1 cellular context compared by ENCODE assay signal in the genomic region with DNA sequence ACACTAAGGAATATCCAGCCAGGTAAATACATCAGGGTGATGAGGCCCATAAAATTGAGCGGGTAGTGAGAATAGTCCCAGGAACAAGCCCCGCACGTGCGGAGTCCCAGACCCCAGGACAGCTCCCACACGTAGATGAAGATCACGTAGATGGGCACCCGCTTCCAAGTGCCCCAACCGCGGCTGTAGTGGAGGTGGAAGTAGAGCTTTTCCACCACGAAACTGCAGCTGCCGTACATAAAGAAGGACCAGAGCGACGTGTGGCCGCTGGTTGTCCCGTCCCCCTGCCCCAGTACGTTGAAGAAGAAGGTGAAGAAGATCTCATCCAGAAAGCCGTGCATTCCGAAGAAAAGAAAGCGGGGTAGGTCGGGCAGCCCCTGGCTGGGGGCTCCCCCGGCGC.
TF ChIP-seq lines count a peak whose summit lies in the region.

No MANE protein-coding gene starts in this region.

TF ChIP-seq in SK-N-SH treated with all-trans-retinoic acid at 6 μM for 48 hours, 23 proteins besides CTCF, POLR2A, EP300 and RAD21 (continued from another document):
- TF ChIP-seq, protein P1, sequence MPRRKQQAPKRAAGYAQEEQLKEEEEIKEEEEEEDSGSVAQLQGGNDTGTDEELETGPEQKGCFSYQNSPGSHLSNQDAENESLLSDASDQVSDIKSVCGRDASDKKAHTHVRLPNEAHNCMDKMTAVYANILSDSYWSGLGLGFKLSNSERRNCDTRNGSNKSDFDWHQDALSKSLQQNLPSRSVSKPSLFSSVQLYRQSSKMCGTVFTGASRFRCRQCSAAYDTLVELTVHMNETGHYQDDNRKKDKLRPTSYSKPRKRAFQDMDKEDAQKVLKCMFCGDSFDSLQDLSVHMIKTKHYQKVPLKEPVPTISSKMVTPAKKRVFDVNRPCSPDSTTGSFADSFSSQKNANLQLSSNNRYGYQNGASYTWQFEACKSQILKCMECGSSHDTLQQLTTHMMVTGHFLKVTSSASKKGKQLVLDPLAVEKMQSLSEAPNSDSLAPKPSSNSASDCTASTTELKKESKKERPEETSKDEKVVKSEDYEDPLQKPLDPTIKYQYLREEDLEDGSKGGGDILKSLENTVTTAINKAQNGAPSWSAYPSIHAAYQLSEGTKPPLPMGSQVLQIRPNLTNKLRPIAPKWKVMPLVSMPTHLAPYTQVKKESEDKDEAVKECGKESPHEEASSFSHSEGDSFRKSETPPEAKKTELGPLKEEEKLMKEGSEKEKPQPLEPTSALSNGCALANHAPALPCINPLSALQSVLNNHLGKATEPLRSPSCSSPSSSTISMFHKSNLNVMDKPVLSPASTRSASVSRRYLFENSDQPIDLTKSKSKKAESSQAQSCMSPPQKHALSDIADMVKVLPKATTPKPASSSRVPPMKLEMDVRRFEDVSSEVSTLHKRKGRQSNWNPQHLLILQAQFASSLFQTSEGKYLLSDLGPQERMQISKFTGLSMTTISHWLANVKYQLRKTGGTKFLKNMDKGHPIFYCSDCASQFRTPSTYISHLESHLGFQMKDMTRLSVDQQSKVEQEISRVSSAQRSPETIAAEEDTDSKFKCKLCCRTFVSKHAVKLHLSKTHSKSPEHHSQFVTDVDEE (CRISPR knock-in tag; IDR thresholded peaks at IDR 0.05) = no peak
- TF ChIP-seq PPARA (CRISPR knock-in tag; IDR thresholded peaks at IDR 0.05; ENCODE audit: borderline replicate concordance) = no peak
